Comparison of ENCODE assay signal across 19 cellular contexts in the genomic region with DNA sequence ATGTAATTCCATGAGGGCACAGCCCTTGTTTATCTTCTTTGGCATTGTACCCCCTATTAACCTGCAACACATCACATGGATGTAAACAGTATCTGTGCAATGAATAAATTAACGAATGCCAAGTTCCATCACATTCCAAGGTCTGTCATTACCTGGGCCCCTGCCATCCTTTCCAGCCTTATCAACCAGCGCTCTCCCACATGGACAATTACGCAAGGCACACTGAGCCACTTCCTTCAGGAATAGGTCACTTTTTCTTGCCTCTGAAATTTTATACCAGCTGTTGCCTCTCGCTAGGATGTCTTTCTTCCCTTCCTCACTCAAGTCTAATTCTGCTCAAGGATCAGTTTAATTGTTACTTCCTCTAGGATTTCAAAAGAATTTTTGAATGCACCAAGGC.
DNase-seq lines count a peak whose midpoint lies in the region; ATAC-seq and TF ChIP-seq lines count a peak whose summit lies in the region.
"Had no signal": no experiment of that assay in that cellular context is flagged by ENCODE, and none has a peak within 500 bp of the region (broad histone marks: within the 10 kb centered on the region; RNA-seq: fewer than 3 reads in every experiment).

No MANE protein-coding gene starts in this region.

- no peak for DNase-seq in Right ventricle myocardium inferior (ENCODE audit: missing footprints)
- no peak for DNase-seq in right atrium auricular region (ENCODE audit: low spot score)
- peak; percentile 9 for DNase-seq in astrocyte of the hippocampus (ENCODE audit: low read depth, low spot score)
- peak; percentile 14 to 51 for DNase-seq in left colon
- DNase-seq in transverse colon, result peak; percentile 50
- no peak for DNase-seq in activated CD4-positive, alpha-beta T cell treated with anti-CD3 and anti-CD28 coated beads for 4 hours
- DNase-seq in activated CD4-positive, alpha-beta T cell treated with anti-CD3 and anti-CD28 coated beads, Interleukin-2, amount 50 U/mL, for 4 hours, result no peak
- DNase-seq in SW 1271 (lab: John Stamatoyannopoulos, UW), result no peak
- DNase-seq: COR-L47, GM23248, NCI-H1417 treated with DMSO at 0.1 percent for 48 hours, NCI-H1930, NCI-H2171 treated with DMSO at 0.1 percent for 48 hours, NCI-H774, PC-9 had no signal

- in situ Hi-C loops in transverse colon (cut with MboI; ENCODE audit: low pct_ligation_motif_present in 1 of 4, low pct_unique_long_range_greater_than_20kb in 1 of 4, low sequenced_read_pairs in 3 of 4), result no loop called here

- TF ChIP-seq CTCF in right atrium auricular region (IDR thresholded peaks at IDR 0.05) (no peak), transverse colon (IDR thresholded peaks at IDR 0.05) (no peak)

- TF ChIP-seq EP300 in transverse colon (IDR thresholded peaks at IDR 0.05; ENCODE audit: low read depth), result no peak

- intact Hi-C loops in Right ventricle myocardium inferior (cut with DNase I), result no loop called here
- intact Hi-C loops in left colon (cut with DNase I, micrococcal nuclease), result no loop called here
- intact Hi-C loops in transverse colon (cut with DNase I; ENCODE audit: low total_unique reads), result no loop called here

- ATAC-seq in Right ventricle myocardium inferior, result peak; percentile 71
- peak; percentile 78 for ATAC-seq in left colon
- ATAC-seq: A549, HCT116 had no signal

- H3K9me3 ChIP-seq in right atrium auricular region (no peaks in the 10 kb centered on the region), transverse colon (no peaks in the 10 kb centered on the region)
- H3K9me3 ChIP-seq: A549 had no signal

- H3K36me3 ChIP-seq in right atrium auricular region (no peaks in the 10 kb centered on the region), transverse colon (no peaks in the 10 kb centered on the region)

- 50 to 60% methylated on average over 1 to 4 of the region's 4 CpGs for WGBS in transverse colon (ENCODE audit: low coverage in 1 of 2), 2 donors

- H3K27me3 ChIP-seq in right atrium auricular region (no peaks in the 10 kb centered on the region), transverse colon (no peaks in the 10 kb centered on the region)

- no peak overlapping the region for H3K27ac ChIP-seq in right atrium auricular region
- H3K27ac ChIP-seq in transverse colon, result no peak overlapping the region
- H3K27ac ChIP-seq: A549, C4-2B, GM23248, HL-60, PC-9 had no signal

- H3K4me1 ChIP-seq in right atrium auricular region (no peaks in the 10 kb centered on the region), transverse colon (peaks cover 0 to 23% (median 2%) of the 10 kb centered on the region in 4 donors)
- H3K4me1 ChIP-seq: A549 had no signal

- H3K4me3 ChIP-seq in right atrium auricular region (no peak overlapping the region), transverse colon (no peak overlapping the region)
- H3K4me3 ChIP-seq: A549, GM23248, PC-9 had no signal

- TF ChIP-seq POLR2A in transverse colon (IDR thresholded peaks at IDR 0.05), result no peak

Comparison
In these comparisons a context has a peak if more than half of its experiments do, and no peak if none do; other contexts are left out.
1. DNase-seq: peak in astrocyte of the hippocampus (single experiment), left colon (2 of 2) and transverse colon (single experiment); none in Right ventricle myocardium inferior (single experiment), right atrium auricular region (single experiment), activated CD4-positive, alpha-beta T cell treated with anti-CD3 and anti-CD28 coated beads for 4 hours (0 of 2), activated CD4-positive, alpha-beta T cell treated with anti-CD3 and anti-CD28 coated beads, Interleukin-2, amount 50 U/mL, for 4 hours (0 of 2) and SW 1271 (0 of 2).